Comparison of ENCODE assay signal across 2 cellular contexts in the genomic region with DNA sequence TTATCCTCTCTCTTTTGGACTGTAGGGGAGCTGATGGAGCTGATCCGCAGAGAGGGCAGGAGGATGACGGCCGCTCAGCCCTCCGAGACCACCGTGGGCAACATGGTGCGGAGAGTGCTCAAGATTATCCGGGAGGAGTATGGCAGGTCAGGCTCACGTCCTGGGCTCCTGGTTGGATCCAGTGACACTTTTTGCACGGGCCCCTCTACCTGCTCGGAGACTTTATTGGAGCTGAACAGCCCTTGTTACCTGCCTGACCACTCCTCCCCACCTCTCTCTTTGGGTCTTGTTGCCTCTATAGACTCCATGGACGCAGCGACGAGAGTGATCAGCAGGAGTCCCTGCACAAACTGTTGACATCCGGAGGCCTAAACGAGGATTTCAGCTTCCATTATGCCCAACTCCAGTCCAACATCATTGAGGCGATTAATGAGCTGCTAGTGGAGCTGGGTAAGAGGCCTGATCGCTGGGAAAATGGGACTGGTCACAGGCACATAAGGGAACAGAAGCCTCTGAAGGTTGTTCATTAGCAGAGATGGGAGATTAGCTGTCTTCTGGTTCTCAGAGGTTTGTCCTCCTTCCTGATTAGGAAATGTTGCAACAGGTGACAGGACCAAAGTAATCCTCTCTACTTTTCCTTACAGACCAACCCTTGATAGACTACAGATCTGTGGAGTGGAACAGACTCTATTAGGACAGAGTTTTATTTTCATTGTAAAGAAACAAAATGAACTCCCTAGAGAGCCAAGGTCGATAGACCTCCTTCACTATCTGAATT.
A peak's percentile ranks its signal among the peaks of the same experiment; 100 is the strongest.
TF ChIP-seq lines count a peak whose summit lies in the region.

No MANE protein-coding gene starts in this region.

TF ChIP-seq in HCT116, 20 proteins besides CTCF, POLR2A, EP300 and RAD21:
- peak; percentile 11; the same call in 1 of the 2 replicates for TF ChIP-seq ZFX (IDR thresholded peaks at IDR 0.05)
- TF ChIP-seq POLR2AphosphoS5 (IDR thresholded peaks at IDR 0.05; ENCODE audit: low read depth, low read length): no peak

TF ChIP-seq in HepG2, 621 proteins besides CTCF, POLR2A, EP300 and RAD21:
- TF ChIP-seq, protein P1, sequence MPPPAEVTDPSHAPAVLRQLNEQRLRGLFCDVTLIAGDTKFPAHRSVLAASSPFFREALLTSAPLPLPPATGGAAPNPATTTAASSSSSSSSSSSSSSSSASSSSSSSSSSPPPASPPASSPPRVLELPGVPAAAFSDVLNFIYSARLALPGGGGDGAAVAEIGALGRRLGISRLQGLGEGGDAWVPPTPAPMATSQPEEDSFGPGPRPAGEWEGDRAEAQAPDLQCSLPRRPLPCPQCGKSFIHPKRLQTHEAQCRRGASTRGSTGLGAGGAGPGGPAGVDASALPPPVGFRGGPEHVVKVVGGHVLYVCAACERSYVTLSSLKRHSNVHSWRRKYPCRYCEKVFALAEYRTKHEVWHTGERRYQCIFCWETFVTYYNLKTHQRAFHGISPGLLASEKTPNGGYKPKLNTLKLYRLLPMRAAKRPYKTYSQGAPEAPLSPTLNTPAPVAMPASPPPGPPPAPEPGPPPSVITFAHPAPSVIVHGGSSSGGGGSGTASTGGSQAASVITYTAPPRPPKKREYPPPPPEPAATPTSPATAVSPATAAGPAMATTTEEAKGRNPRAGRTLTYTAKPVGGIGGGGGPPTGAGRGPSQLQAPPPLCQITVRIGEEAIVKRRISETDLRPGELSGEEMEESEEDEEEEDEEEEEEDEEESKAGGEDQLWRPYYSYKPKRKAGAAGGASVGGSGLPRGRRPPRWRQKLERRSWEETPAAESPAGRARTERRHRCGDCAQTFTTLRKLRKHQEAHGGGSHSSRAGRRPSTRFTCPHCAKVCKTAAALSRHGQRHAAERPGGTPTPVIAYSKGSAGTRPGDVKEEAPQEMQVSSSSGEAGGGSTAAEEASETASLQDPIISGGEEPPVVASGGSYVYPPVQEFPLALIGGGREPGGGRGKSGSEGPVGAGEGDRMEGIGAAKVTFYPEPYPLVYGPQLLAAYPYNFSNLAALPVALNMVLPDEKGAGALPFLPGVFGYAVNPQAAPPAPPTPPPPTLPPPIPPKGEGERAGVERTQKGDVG (CRISPR knock-in tag; IDR thresholded peaks at IDR 0.05; ENCODE audit: borderline replicate concordance): no peak
- TF ChIP-seq, protein P2, sequence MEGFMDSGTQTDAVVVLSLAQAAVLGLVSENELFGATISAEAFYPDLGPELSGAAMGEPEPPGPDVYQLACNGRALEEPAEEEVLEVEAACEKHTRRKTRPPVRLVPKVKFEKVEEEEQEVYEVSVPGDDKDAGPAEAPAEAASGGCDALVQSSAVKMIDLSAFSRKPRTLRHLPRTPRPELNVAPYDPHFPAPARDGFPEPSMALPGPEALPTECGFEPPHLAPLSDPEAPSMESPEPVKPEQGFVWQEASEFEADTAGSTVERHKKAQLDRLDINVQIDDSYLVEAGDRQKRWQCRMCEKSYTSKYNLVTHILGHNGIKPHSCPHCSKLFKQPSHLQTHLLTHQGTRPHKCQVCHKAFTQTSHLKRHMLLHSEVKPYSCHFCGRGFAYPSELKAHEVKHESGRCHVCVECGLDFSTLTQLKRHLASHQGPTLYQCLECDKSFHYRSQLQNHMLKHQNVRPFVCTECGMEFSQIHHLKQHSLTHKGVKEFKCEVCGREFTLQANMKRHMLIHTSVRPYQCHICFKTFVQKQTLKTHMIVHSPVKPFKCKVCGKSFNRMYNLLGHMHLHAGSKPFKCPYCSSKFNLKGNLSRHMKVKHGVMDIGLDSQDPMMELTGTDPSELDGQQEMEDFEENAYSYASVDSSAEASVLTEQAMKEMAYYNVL (CRISPR knock-in tag; IDR thresholded peaks at IDR 0.05; ENCODE audit: borderline replicate concordance): no peak
- TF ChIP-seq NFIB (CRISPR knock-in tag; IDR thresholded peaks at IDR 0.05; ENCODE audit: borderline replicate concordance): 0 out of 2 replicates have a peak, but pooled peaks have one; percentile 50
- no peak for TF ChIP-seq LCORL (IDR thresholded peaks at IDR 0.05)
- 0 out of 2 replicates have a peak, but pooled peaks have one; percentile 22 for TF ChIP-seq LCORL (CRISPR knock-in tag; IDR thresholded peaks at IDR 0.05)
- no peak for TF ChIP-seq KAT2B (IDR thresholded peaks at IDR 0.05; ENCODE audit: borderline replicate concordance, low read depth, low read length)
- TF ChIP-seq ZNF225 (CRISPR knock-in tag; IDR thresholded peaks at IDR 0.05): peak; percentile 46; the same call in 1 of the 2 replicates
- TF ChIP-seq HOXA5 (CRISPR knock-in tag; IDR thresholded peaks at IDR 0.05): 0 out of 2 replicates have a peak, but pooled peaks have one; percentile 12
- TF ChIP-seq, protein P3, sequence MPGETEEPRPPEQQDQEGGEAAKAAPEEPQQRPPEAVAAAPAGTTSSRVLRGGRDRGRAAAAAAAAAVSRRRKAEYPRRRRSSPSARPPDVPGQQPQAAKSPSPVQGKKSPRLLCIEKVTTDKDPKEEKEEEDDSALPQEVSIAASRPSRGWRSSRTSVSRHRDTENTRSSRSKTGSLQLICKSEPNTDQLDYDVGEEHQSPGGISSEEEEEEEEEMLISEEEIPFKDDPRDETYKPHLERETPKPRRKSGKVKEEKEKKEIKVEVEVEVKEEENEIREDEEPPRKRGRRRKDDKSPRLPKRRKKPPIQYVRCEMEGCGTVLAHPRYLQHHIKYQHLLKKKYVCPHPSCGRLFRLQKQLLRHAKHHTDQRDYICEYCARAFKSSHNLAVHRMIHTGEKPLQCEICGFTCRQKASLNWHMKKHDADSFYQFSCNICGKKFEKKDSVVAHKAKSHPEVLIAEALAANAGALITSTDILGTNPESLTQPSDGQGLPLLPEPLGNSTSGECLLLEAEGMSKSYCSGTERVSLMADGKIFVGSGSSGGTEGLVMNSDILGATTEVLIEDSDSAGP (CRISPR knock-in tag; IDR thresholded peaks at IDR 0.05; ENCODE audit: borderline replicate concordance): peak; percentile 7; the same call in 1 of the 2 replicates
- TF ChIP-seq ZNF605 (CRISPR knock-in tag; IDR thresholded peaks at IDR 0.05): peak; percentile 62; the same call in 1 of the 2 replicates
- TF ChIP-seq ZNF501 (CRISPR knock-in tag; IDR thresholded peaks at IDR 0.05): 0 out of 2 replicates have a peak, but pooled peaks have one; percentile 1
- 0 out of 2 replicates have a peak, but pooled peaks have one; percentile 77 for TF ChIP-seq ZNF34 (CRISPR knock-in tag; IDR thresholded peaks at IDR 0.05; ENCODE audit: borderline replicate concordance)
- 0 out of 2 replicates have a peak, but pooled peaks have one; percentile 8 for TF ChIP-seq ZNF598 (CRISPR knock-in tag; IDR thresholded peaks at IDR 0.05; ENCODE audit: borderline replicate concordance)
- 0 out of 2 replicates have a peak, but pooled peaks have one; percentile 41 for TF ChIP-seq ZNF761 (CRISPR knock-in tag; conservative IDR thresholded peaks at IDR 0.05)
- TF ChIP-seq, protein P4, sequence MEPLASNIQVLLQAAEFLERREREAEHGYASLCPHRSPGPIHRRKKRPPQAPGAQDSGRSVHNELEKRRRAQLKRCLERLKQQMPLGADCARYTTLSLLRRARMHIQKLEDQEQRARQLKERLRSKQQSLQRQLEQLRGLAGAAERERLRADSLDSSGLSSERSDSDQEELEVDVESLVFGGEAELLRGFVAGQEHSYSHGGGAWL (CRISPR knock-in tag; IDR thresholded peaks at IDR 0.05): 0 out of 2 replicates have a peak, but pooled peaks have one; percentile 15
- no peak for TF ChIP-seq ZFP36L1 (CRISPR knock-in tag; IDR thresholded peaks at IDR 0.05)
- TF ChIP-seq SAFB2 (CRISPR knock-in tag; IDR thresholded peaks at IDR 0.05; ENCODE audit: borderline replicate concordance, low read depth): 0 out of 2 replicates have a peak, but pooled peaks have one; percentile 19
- TF ChIP-seq HNRNPH1 (optimal IDR thresholded peaks at IDR 0.05; ENCODE audit: low read depth, low read length): no peak
- 0 out of 2 replicates have a peak, but pooled peaks have one; percentile 41 for TF ChIP-seq TBP (CRISPR knock-in tag; IDR thresholded peaks at IDR 0.05)
- no peak for TF ChIP-seq ELF3 (CRISPR knock-in tag; IDR thresholded peaks at IDR 0.05)
- 0 out of 2 replicates have a peak, but pooled peaks have one; percentile 5 for TF ChIP-seq ARNTL (CRISPR knock-in tag; IDR thresholded peaks at IDR 0.05)
- 0 out of 2 replicates have a peak, but pooled peaks have one; percentile 30 for TF ChIP-seq ZNF430 (CRISPR knock-in tag; IDR thresholded peaks at IDR 0.05)
- no peak for TF ChIP-seq SPEN (CRISPR knock-in tag; IDR thresholded peaks at IDR 0.05; ENCODE audit: low read depth)
- 0 out of 2 replicates have a peak, but pooled peaks have one; percentile 13 for TF ChIP-seq ARNT2 (CRISPR knock-in tag; IDR thresholded peaks at IDR 0.05; ENCODE audit: low read depth)
- peak; percentile 5 for TF ChIP-seq KDM2A (CRISPR knock-in tag; IDR thresholded peaks at IDR 0.05; ENCODE audit: borderline replicate concordance, low read depth)
- TF ChIP-seq ZNF564 (CRISPR knock-in tag; IDR thresholded peaks at IDR 0.05): no peak
- TF ChIP-seq ZNF354B (CRISPR knock-in tag; IDR thresholded peaks at IDR 0.05): no peak
- TF ChIP-seq FOXC1 (CRISPR knock-in tag; IDR thresholded peaks at IDR 0.05; ENCODE audit: borderline replicate concordance): 0 out of 2 replicates have a peak, but pooled peaks have one; percentile 45
- no peak for TF ChIP-seq KLF13 (CRISPR knock-in tag; IDR thresholded peaks at IDR 0.05)
- no peak for TF ChIP-seq MXD4 (CRISPR knock-in tag; IDR thresholded peaks at IDR 0.05)
- no peak for TF ChIP-seq GZF1 (CRISPR knock-in tag; IDR thresholded peaks at IDR 0.05)
- 0 out of 2 replicates have a peak, but pooled peaks have one; percentile 4 for TF ChIP-seq EEA1 (CRISPR knock-in tag; IDR thresholded peaks at IDR 0.05; ENCODE audit: borderline replicate concordance)
- TF ChIP-seq ZNF20 (CRISPR knock-in tag; IDR thresholded peaks at IDR 0.05): no peak
- TF ChIP-seq, protein P5, sequence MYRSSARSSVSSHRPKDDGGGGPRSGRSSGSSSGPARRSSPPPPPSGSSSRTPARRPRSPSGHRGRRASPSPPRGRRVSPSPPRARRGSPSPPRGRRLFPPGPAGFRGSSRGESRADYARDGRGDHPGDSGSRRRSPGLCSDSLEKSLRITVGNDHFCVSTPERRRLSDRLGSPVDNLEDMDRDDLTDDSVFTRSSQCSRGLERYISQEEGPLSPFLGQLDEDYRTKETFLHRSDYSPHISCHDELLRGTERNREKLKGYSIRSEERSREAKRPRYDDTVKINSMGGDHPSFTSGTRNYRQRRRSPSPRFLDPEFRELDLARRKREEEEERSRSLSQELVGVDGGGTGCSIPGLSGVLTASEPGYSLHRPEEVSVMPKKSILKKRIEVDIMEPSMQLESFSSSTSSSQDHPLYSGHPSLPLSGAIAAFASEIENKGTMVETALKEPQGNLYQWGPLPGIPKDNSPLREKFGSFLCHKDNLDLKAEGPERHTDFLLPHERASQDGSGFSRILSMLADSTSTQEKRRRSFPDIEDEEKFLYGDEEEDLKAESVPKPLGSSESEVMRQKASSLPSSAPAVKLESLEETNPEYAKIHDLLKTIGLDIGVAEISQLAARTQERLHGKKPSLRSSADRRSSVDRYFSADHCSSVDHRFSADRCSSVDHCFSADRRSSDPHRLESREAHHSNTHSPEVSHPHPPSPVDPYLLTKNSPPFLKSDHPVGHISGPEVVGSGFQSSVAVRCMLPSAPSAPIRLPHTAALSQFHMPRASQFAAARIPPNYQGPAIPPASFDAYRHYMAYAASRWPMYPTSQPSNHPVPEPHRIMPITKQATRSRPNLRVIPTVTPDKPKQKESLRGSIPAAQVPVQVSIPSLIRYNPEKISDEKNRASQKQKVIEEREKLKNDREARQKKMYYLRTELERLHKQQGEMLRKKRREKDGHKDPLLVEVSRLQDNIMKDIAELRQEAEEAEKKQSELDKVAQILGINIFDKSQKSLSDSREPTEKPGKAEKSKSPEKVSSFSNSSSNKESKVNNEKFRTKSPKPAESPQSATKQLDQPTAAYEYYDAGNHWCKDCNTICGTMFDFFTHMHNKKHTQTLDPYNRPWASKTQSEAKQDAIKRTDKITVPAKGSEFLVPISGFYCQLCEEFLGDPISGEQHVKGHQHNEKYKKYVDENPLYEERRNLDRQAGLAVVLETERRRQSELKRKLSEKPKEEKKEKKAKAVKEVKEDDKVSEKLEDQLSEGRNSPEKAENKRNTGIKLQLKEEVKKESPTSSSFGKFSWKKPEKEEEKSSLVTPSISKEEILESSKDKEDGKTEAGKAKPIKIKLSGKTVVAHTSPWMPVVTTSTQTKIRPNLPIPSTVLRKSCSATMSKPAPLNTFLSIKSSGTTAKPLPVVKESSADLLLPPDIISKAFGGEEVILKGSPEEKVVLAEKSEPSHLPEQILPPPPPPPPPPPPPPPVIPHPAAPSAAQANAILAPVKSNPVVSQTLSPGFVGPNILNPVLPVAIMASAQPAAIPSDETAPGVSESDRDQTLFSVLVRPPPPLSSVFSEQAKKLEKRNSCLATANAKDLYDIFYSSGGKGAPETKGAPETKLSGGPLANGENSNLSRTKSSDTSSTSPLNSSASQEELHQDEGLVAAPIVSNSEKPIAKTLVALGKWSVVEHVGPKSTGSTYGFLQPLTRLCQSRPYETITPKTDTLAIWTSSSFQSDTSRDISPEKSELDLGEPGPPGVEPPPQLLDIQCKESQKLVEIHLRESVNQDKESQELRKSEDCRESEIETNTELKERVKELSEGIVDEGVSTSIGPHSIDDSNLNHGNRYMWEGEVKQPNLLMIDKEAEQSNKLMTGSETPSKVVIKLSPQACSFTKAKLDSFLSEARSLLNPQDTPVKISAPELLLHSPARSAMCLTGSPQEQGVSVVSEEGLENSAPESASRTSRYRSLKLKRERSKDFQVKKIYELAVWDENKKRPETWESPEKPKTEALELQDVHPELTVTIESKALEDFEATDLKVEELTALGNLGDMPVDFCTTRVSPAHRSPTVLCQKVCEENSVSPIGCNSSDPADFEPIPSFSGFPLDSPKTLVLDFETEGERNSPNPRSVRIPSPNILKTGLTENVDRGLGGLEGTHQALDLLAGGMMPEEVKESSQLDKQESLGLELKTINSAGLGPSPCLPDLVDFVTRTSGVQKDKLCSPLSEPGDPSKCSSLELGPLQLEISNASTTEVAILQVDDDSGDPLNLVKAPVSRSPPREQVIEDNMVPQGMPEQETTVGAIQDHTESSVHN (CRISPR knock-in tag; IDR thresholded peaks at IDR 0.05): peak; percentile 48; the same call in 1 of the 2 replicates
